ENCODE assay signal across 20 cellular contexts in genomic region chr17:50584749-50585148, GRCh38. TPM values are rescaled to one million over a fixed set of nuclear protein-coding genes. Genes with fewer than 3 reads are reported as not detected.
DNase-seq lines count a peak whose midpoint lies in the region; ATAC-seq, FAIRE-seq and TF ChIP-seq lines count a peak whose summit lies in the region.
"Had no signal": no experiment of that assay in that cellular context is flagged by ENCODE, and none has a peak within 500 bp of the region (broad histone marks: within the 10 kb centered on the region; RNA-seq: fewer than 3 reads in every experiment).

No MANE protein-coding gene starts in this region.

- H3K27me3 ChIP-seq in mammary epithelial cell (ENCODE audit: insufficient read depth, low read length), result peaks cover 2% of the 10 kb centered on the region
- no peaks in the 10 kb centered on the region for H3K27me3 ChIP-seq in breast epithelium
- peaks cover 29% of the 10 kb centered on the region for H3K27me3 ChIP-seq in keratinocyte (ENCODE audit: control insufficient read depth, extremely low read depth, insufficient read depth, low read length)
- H3K27me3 ChIP-seq: BLaER1 had no signal

- no peaks in the 10 kb centered on the region for H4K20me1 ChIP-seq in mammary epithelial cell (ENCODE audit: insufficient read depth, low read length)
- H4K20me1 ChIP-seq in keratinocyte (ENCODE audit: control insufficient read depth, extremely low read depth, insufficient read depth, low read length), result no peaks in the 10 kb centered on the region
- H4K20me1 ChIP-seq: BLaER1 had no signal

- peak; percentile 61 for DNase-seq in mammary epithelial cell
- DNase-seq in breast epithelium (ENCODE audit: low spot score in 2 of 2), result no peak
- peak; percentile 83 for DNase-seq in RPMI8226
- no peak for DNase-seq in keratinocyte (ENCODE audit: low read depth, low spot score)
- no peak for DNase-seq in activated CD4-positive, alpha-beta memory T cell treated with anti-CD3 and anti-CD28 coated beads for 36 hours
- no peak for DNase-seq in HuH-7 (ENCODE audit: low spot score)
- DNase-seq: CD4-positive, alpha-beta memory T cell; DMS153; GOT3; KBM-7; NCI-H187; NCI-H2107; NCI-H226 had no signal

- CTCF ChIA-PET in mammary epithelial cell (lab: Charles Lee; ENCODE audit: low non-redundant PET), result no interaction called here
- CTCF ChIA-PET in HEK293 (lab: Yijun Ruan, JAX), result interaction anchor here (0.6 to 1.3 kb wide), 3 partner anchors 20 to 103 kb away, joined by 3 read pairs; no protein-coding TSS in a partner anchor
- CTCF ChIA-PET in activated CD4-positive, alpha-beta memory T cell treated with anti-CD3 and anti-CD28 coated beads for 36 hours (lab: Charles Lee), result no interaction called here

- no peaks in the 10 kb centered on the region for H3K27me3 Mint-ChIP-seq in activated CD4-positive, alpha-beta memory T cell treated with anti-CD3 and anti-CD28 coated beads for 36 hours

- TF ChIP-seq CTCF in mammary epithelial cell (conservative IDR thresholded peaks at IDR 0.05 in 1 of 2, IDR thresholded peaks at IDR 0.05 in 1 of 2; ENCODE audit: extremely low read depth in 1 of 2, insufficient read depth in 1 of 2, low read depth in 1 of 2, low read length in 2 of 2) (no peak), breast epithelium (IDR thresholded peaks at IDR 0.05) (no peak), HEK293 (tag by site-specific recombination; IDR thresholded peaks at IDR 0.05) (no peak), keratinocyte (optimal IDR thresholded peaks at IDR 0.05 in 1 of 3, IDR thresholded peaks at IDR 0.05 in 1 of 3, conservative IDR thresholded peaks at IDR 0.05 in 1 of 3; ENCODE audit: extremely low read depth in 1 of 3, insufficient read depth in 2 of 3, low read length in 3 of 3) (no peak)

- no peak overlapping the region for H3K9ac ChIP-seq in mammary epithelial cell (ENCODE audit: insufficient read depth, low read length)
- H3K9ac ChIP-seq in keratinocyte (ENCODE audit: control insufficient read depth, extremely low read depth, insufficient read depth, low read length), result no peak overlapping the region
- H3K9ac ChIP-seq: BLaER1 had no signal

- H2AFZ ChIP-seq in mammary epithelial cell (ENCODE audit: low read depth, low read length) (no peak overlapping the region), keratinocyte (ENCODE audit: control insufficient read depth, low read length) (no peak overlapping the region)

- in situ Hi-C loops in mammary epithelial cell (cut with MboI; ENCODE audit: low sequenced_read_pairs in 2 of 2), result no loop called here

- WGBS in mammary epithelial cell (ENCODE audit: low coverage, missing lambda C conversion rate), result 69% methylated on average over 3 of the region's 6 CpGs

- POLR2A ChIA-PET in HEK293 (lab: Yijun Ruan, JAX), result interaction anchor here (1.1 kb wide), 1 partner anchor 9 kb away, joined by 3 read pairs; no protein-coding TSS in a partner anchor
- POLR2A ChIA-PET in activated CD4-positive, alpha-beta memory T cell treated with anti-CD3 and anti-CD28 coated beads for 36 hours (lab: Charles Lee), result no interaction called here

- H3K9me3 ChIP-seq in mammary epithelial cell (replicated peaks; ENCODE audit: insufficient read depth, low read length), result no peaks in the 10 kb centered on the region
- H3K9me3 ChIP-seq in breast epithelium, result no peaks in the 10 kb centered on the region
- H3K9me3 ChIP-seq in HEK293 (ENCODE audit: control insufficient read depth, insufficient read depth, low read depth, low read length), result no peaks in the 10 kb centered on the region
- H3K9me3 ChIP-seq in keratinocyte (ENCODE audit: control insufficient read depth, low read depth, low read length), result no peaks in the 10 kb centered on the region
- H3K9me3 ChIP-seq: BLaER1 had no signal

- no TSS peak for BruUV-seq in mammary epithelial cell (replicated peaks; lab: Mats Ljungman, UMichigan)

- dilution Hi-C loops in mammary epithelial cell (cut with HindIII; ENCODE audit: low sequenced_read_pairs) (no loop called here), keratinocyte (cut with MboI; ENCODE audit: extremely low pct_ligation_motif_present, low sequenced_read_pairs) (no loop called here)

- H3K27ac Mint-ChIP-seq in activated CD4-positive, alpha-beta memory T cell treated with anti-CD3 and anti-CD28 coated beads for 36 hours, result no peak overlapping the region
- H3K27ac Mint-ChIP-seq: CD4-positive, alpha-beta memory T cell had no signal

- no peaks in the 10 kb centered on the region for H3K36me3 ChIP-seq in mammary epithelial cell (ENCODE audit: insufficient read depth, low read length)
- H3K36me3 ChIP-seq in breast epithelium, result no peaks in the 10 kb centered on the region
- H3K36me3 ChIP-seq in HEK293 (ENCODE audit: control insufficient read depth in 2 of 2, insufficient read depth in 1 of 2, low read length in 2 of 2), result no peaks in the 10 kb centered on the region
- no peaks in the 10 kb centered on the region for H3K36me3 ChIP-seq in keratinocyte (ENCODE audit: control insufficient read depth in 2 of 2, extremely low read depth in 1 of 2, insufficient read depth in 2 of 2, low read length in 2 of 2)
- H3K36me3 ChIP-seq: BLaER1 had no signal

- H3K79me2 ChIP-seq in mammary epithelial cell (ENCODE audit: insufficient read depth, low read length) (no peaks in the 10 kb centered on the region), keratinocyte (ENCODE audit: control insufficient read depth, insufficient read depth, low read length) (no peaks in the 10 kb centered on the region)

- H3K9me3 Mint-ChIP-seq in activated CD4-positive, alpha-beta memory T cell treated with anti-CD3 and anti-CD28 coated beads for 36 hours, result no peaks in the 10 kb centered on the region

- TF ChIP-seq POLR2A in breast epithelium (IDR thresholded peaks at IDR 0.05), result no peak

- no peak overlapping the region for H3K4me3 Mint-ChIP-seq in activated CD4-positive, alpha-beta memory T cell treated with anti-CD3 and anti-CD28 coated beads for 36 hours
- H3K4me3 Mint-ChIP-seq: CD4-positive, alpha-beta memory T cell had no signal

- H3K4me3 ChIP-seq in mammary epithelial cell (replicated peaks in 1 of 3; ENCODE audit: insufficient read depth in 1 of 3, low read depth in 2 of 3, low read length in 3 of 3) (no peak overlapping the region), breast epithelium (no peak overlapping the region), HEK293 (ENCODE audit: low read depth, low read length) (no peak overlapping the region), keratinocyte (ENCODE audit: control insufficient read depth in 2 of 3, extremely low read depth in 1 of 3, insufficient read depth in 2 of 3, low read depth in 1 of 3, low read length in 3 of 3) (no peak overlapping the region)
- H3K4me3 ChIP-seq: BLaER1, GM12878 had no signal

- no peaks in the 10 kb centered on the region for H3K36me3 Mint-ChIP-seq in activated CD4-positive, alpha-beta memory T cell treated with anti-CD3 and anti-CD28 coated beads for 36 hours
- H3K36me3 Mint-ChIP-seq: CD4-positive, alpha-beta memory T cell had no signal

- no peaks in the 10 kb centered on the region for H3K9me1 ChIP-seq in keratinocyte (ENCODE audit: control insufficient read depth, extremely low read depth, insufficient read depth, low read length)

- peak; percentile 13 for FAIRE-seq in keratinocyte (lab: Jason Lieb, UNC)
- FAIRE-seq: A204.1, GM12878, GM19239 had no signal

- H3K4me1 ChIP-seq in mammary epithelial cell (ENCODE audit: insufficient read depth, low read length) (peaks cover 4% of the 10 kb centered on the region), breast epithelium (no peaks in the 10 kb centered on the region), HEK293 (ENCODE audit: control insufficient read depth, insufficient read depth, low read length) (0 out of 2 replicates have a peak, but pooled peaks cover 3% of the 10 kb centered on the region), keratinocyte (ENCODE audit: control insufficient read depth, extremely low read depth, insufficient read depth, low read length) (peaks cover 4% of the 10 kb centered on the region)

- ATAC-seq in GM21576 (IDR thresholded peaks at IDR 0.05; ENCODE audit: unreplicated experiment), result no peak
- ATAC-seq: GM12878 had no signal

- no peak overlapping the region for H3K27ac ChIP-seq in mammary epithelial cell (ENCODE audit: insufficient read depth, low read depth, low read length)
- H3K27ac ChIP-seq in breast epithelium, result no peak overlapping the region
- H3K27ac ChIP-seq in HEK293 (ENCODE audit: extremely low read depth, low read depth, low read length), result no peak overlapping the region
- H3K27ac ChIP-seq in keratinocyte (ENCODE audit: control insufficient read depth, insufficient read depth, low read length), result no peak overlapping the region
- H3K27ac ChIP-seq: BLaER1 had no signal

- H3K4me1 Mint-ChIP-seq in activated CD4-positive, alpha-beta memory T cell treated with anti-CD3 and anti-CD28 coated beads for 36 hours (ENCODE audit: low read depth), result no peaks in the 10 kb centered on the region
- H3K4me1 Mint-ChIP-seq: CD4-positive, alpha-beta memory T cell had no signal

- H3K4me2 ChIP-seq in mammary epithelial cell (ENCODE audit: insufficient read depth, low read depth, low read length) (no peak overlapping the region), keratinocyte (ENCODE audit: control insufficient read depth, extremely low read depth, insufficient read depth, low read depth, low read length) (no peak overlapping the region)
- H3K4me2 ChIP-seq: BLaER1 had no signal

- intact Hi-C loops in mammary epithelial cell (cut with micrococcal nuclease) (loop anchor here (2.0 kb wide), 2 partner anchors 20 to 24 kb away; partner anchors contain the start of gene CACNA1G), breast epithelium (cut with DNase I; ENCODE audit: low total_unique reads) (no loop called here)
- intact Hi-C loops in activated CD4-positive, alpha-beta memory T cell treated with anti-CD3 and anti-CD28 coated beads for 36 hours (cut with micrococcal nuclease), result no loop called here

RNA-seq across cellular contexts. Expression of gene CACNA1G, which starts 24.2 kb away (rescaled TPM):
- under 1 TPM in 1 of 2 donors, not detected in 1; 0.09 TPM for total RNA-seq in mammary epithelial cell
- 0.03 TPM for polyA plus RNA-seq in mammary epithelial cell
- polyA minus RNA-seq in mammary epithelial cell, result not detected
- total RNA-seq in breast epithelium, result 1 to 10 TPM in 2 of 3 donors, under 1 TPM in 1; 0.32 to 2.6 (median 2.3) TPM
- 0.06 to 0.09 TPM (median 0.07 TPM) in 3 replicates for polyA plus RNA-seq in keratinocyte
- polyA plus RNA-seq in keratinocyte (2011; ENCODE audit: low read depth), result 0.04 TPM
- polyA plus RNA-seq in keratinocyte (2011; cell fraction: cytosol; rRNA removed), result 0.04 TPM in 2 replicates
- polyA plus RNA-seq in keratinocyte (2011; cell fraction: nucleus; rRNA removed), result 0.19 and 0.35 TPM in 2 replicates
- 0.03 and 0.06 TPM in 2 replicates for polyA plus RNA-seq in keratinocyte (2012; ENCODE audit: low replicate concordance)
- polyA minus RNA-seq in keratinocyte, result 0.03 to 0.43 TPM in 2 of 3 replicates, not detected in the other
- not detected for polyA minus RNA-seq in keratinocyte (2011; cell fraction: cytosol; rRNA and poly(A)+ RNA removed)
- polyA minus RNA-seq in keratinocyte (2011; cell fraction: nucleus; rRNA and poly(A)+ RNA removed), result 0.21 and 0.23 TPM in 2 replicates
- total RNA-seq in activated CD4-positive, alpha-beta memory T cell treated with anti-CD3 and anti-CD28 coated beads for 36 hours, result under 1 TPM in 1 of 2 experiments, not detected in 1; 0.05 TPM
- total RNA-seq: CD4-positive, alpha-beta memory T cell; OCI-LY7 had no signal
- polyA plus RNA-seq: CD4-positive, alpha-beta memory T cell had no signal

RNA-seq across cellular contexts. Expression of gene SPATA20, which starts 37.8 kb away (rescaled TPM):
- total RNA-seq in mammary epithelial cell, result 10 to 100 TPM; 65.6 to 79.9 TPM
- polyA plus RNA-seq in mammary epithelial cell, result 28.9 TPM
- polyA minus RNA-seq in mammary epithelial cell, result 24.6 TPM
- total RNA-seq in breast epithelium, result 10 to 100 TPM; 52.4 to 62.3 (median 58.4) TPM
- 17.2 to 30.4 TPM (median 21.3 TPM) in 3 replicates for polyA plus RNA-seq in keratinocyte
- polyA plus RNA-seq in keratinocyte (2011; ENCODE audit: low read depth), result 13.2 TPM
- polyA plus RNA-seq in keratinocyte (2011; cell fraction: cytosol; rRNA removed), result 9.5 and 18.5 TPM in 2 replicates
- polyA plus RNA-seq in keratinocyte (2011; cell fraction: nucleus; rRNA removed), result 80.5 and 131 TPM in 2 replicates
- polyA plus RNA-seq in keratinocyte (2012; ENCODE audit: low replicate concordance), result 15.7 and 35.8 TPM in 2 replicates
- polyA minus RNA-seq in keratinocyte, result 19.1 to 70.4 TPM (median 26.5 TPM) in 3 replicates
- 18.8 TPM for polyA minus RNA-seq in keratinocyte (2011; cell fraction: cytosol; rRNA and poly(A)+ RNA removed)
- 27.4 and 29.4 TPM in 2 replicates for polyA minus RNA-seq in keratinocyte (2011; cell fraction: nucleus; rRNA and poly(A)+ RNA removed)
- total RNA-seq in activated CD4-positive, alpha-beta memory T cell treated with anti-CD3 and anti-CD28 coated beads for 36 hours, result 10 to 100 TPM; 22.8 to 23.4 TPM

RNA-seq across cellular contexts. Expression of gene ABCC3, which starts 49.9 kb away (rescaled TPM):
- total RNA-seq in mammary epithelial cell, result 100 to 1,000 TPM in 1 of 2 donors, 10 to 100 TPM in 1; 80.7 to 113 TPM
- 49.6 TPM for polyA plus RNA-seq in mammary epithelial cell
- 62.4 TPM for polyA minus RNA-seq in mammary epithelial cell
- total RNA-seq in breast epithelium, result 100 to 1,000 TPM in 1 of 3 donors, 10 to 100 TPM in 1, 1 to 10 TPM in 1; 6.1 to 122 (median 81.0) TPM
- polyA plus RNA-seq in keratinocyte, result 39.6 to 61.6 TPM (median 41.7 TPM) in 3 replicates
- 16.7 TPM for polyA plus RNA-seq in keratinocyte (2011; ENCODE audit: low read depth)
- polyA plus RNA-seq in keratinocyte (2011; cell fraction: cytosol; rRNA removed), result 18.2 and 18.5 TPM in 2 replicates
- 184 and 229 TPM in 2 replicates for polyA plus RNA-seq in keratinocyte (2011; cell fraction: nucleus; rRNA removed)
- polyA plus RNA-seq in keratinocyte (2012; ENCODE audit: low replicate concordance), result 28.9 and 55.8 TPM in 2 replicates
- polyA minus RNA-seq in keratinocyte, result 52.7 to 126 TPM (median 73.7 TPM) in 3 replicates
- 38.4 TPM for polyA minus RNA-seq in keratinocyte (2011; cell fraction: cytosol; rRNA and poly(A)+ RNA removed)
- 116 and 134 TPM in 2 replicates for polyA minus RNA-seq in keratinocyte (2011; cell fraction: nucleus; rRNA and poly(A)+ RNA removed)
- not detected for total RNA-seq in activated CD4-positive, alpha-beta memory T cell treated with anti-CD3 and anti-CD28 coated beads for 36 hours
- total RNA-seq: OCI-LY7 had no signal
- polyA plus RNA-seq: CD4-positive, alpha-beta memory T cell had no signal

RNA-seq across cellular contexts. Expression of gene EPN3, which starts 52.2 kb away (rescaled TPM):
- 10 to 100 TPM; 12.2 to 70.7 TPM for total RNA-seq in mammary epithelial cell
- 101 TPM for polyA plus RNA-seq in mammary epithelial cell
- 151 TPM for polyA minus RNA-seq in mammary epithelial cell
- total RNA-seq in breast epithelium, result 10 to 100 TPM in 1 of 3 donors, 1 to 10 TPM in 1, not detected in 1; 8.2 to 32.8 TPM
- 50.7 to 155 TPM (median 66.7 TPM) in 3 replicates for polyA plus RNA-seq in keratinocyte
- 34.9 TPM for polyA plus RNA-seq in keratinocyte (2011; ENCODE audit: low read depth)
- polyA plus RNA-seq in keratinocyte (2011; cell fraction: cytosol; rRNA removed), result 66.6 and 129 TPM in 2 replicates
- polyA plus RNA-seq in keratinocyte (2011; cell fraction: nucleus; rRNA removed), result 115 and 162 TPM in 2 replicates
- 41.8 and 249 TPM in 2 replicates for polyA plus RNA-seq in keratinocyte (2012; ENCODE audit: low replicate concordance)
- polyA minus RNA-seq in keratinocyte, result 47.1 to 355 TPM (median 69.7 TPM) in 3 replicates
- polyA minus RNA-seq in keratinocyte (2011; cell fraction: cytosol; rRNA and poly(A)+ RNA removed), result 128 TPM
- polyA minus RNA-seq in keratinocyte (2011; cell fraction: nucleus; rRNA and poly(A)+ RNA removed), result 133 and 152 TPM in 2 replicates
- total RNA-seq in activated CD4-positive, alpha-beta memory T cell treated with anti-CD3 and anti-CD28 coated beads for 36 hours, result not detected
- total RNA-seq: CD4-positive, alpha-beta memory T cell; GM12878 had no signal
- polyA plus RNA-seq: CD4-positive, alpha-beta memory T cell had no signal

Comparison
In these comparisons a context has a peak if more than half of its experiments do, and no peak if none do; other contexts are left out.
1. DNase-seq: peak in mammary epithelial cell (single experiment) and RPMI8226 (single experiment); none in breast epithelium (0 of 2), keratinocyte (single experiment), activated CD4-positive, alpha-beta memory T cell treated with anti-CD3 and anti-CD28 coated beads for 36 hours (single experiment) and HuH-7 (single experiment).
2. RNA of gene ABCC3, which starts 49.9 kb away (total RNA-seq): 80.7 to 113 TPM in mammary epithelial cell and 6.1 to 122 TPM in breast epithelium; not detected in activated CD4-positive, alpha-beta memory T cell treated with anti-CD3 and anti-CD28 coated beads for 36 hours; every median in the first group is over 4 times any median in the second.